In genomic region chr10:60943372-60944158, GRCh38 we compare ENCODE assay signal across 8 cellular contexts. TPM values are rescaled to one million over a fixed set of nuclear protein-coding genes. Genes with fewer than 3 reads are reported as not detected.
DNase-seq lines count a peak whose midpoint lies in the region; ATAC-seq and TF ChIP-seq lines count a peak whose summit lies in the region.

No MANE protein-coding gene starts in this region.

- peak; percentile 34 for ATAC-seq in HG02642 (IDR thresholded peaks at IDR 0.05; ENCODE audit: poor library complexity, unreplicated experiment)
- ATAC-seq in activated naive CD4-positive, alpha-beta T cell treated with anti-CD3 and anti-CD28 coated beads, Interleukin-2, amount 50 U/mL, for 72 hours, result peak; percentile 36 to 65

- TF ChIP-seq CTCF in glutamatergic neuron (IDR thresholded peaks at IDR 0.05; ENCODE audit: partially characterized antibody, unreplicated experiment) (no peak), neural crest cell (conservative IDR thresholded peaks at IDR 0.05) (no peak)

- no peaks in the 10 kb centered on the region for H3K36me3 Mint-ChIP-seq in activated CD4-positive, alpha-beta T cell treated with anti-CD3 and anti-CD28 coated beads, Interleukin-2, amount 10 ng/mL, durations not matched to agents 24 days and 14 days (ENCODE audit: low read depth)
- H3K36me3 Mint-ChIP-seq in activated naive CD4-positive, alpha-beta T cell treated with anti-CD3 and anti-CD28 coated beads, Interleukin-2, amount 50 U/mL, for 72 hours, result no peaks in the 10 kb centered on the region
- H3K36me3 Mint-ChIP-seq in glutamatergic neuron (ENCODE audit: unreplicated experiment), result no peaks in the 10 kb centered on the region
- no peaks in the 10 kb centered on the region for H3K36me3 Mint-ChIP-seq in neural crest cell (ENCODE audit: low read depth)

- intact Hi-C loops in activated CD4-positive, alpha-beta T cell treated with anti-CD3 and anti-CD28 coated beads, Interleukin-2, amount 10 ng/mL, durations not matched to agents 24 days and 14 days (cut with micrococcal nuclease), result loop anchor here (2.0 to 10.0 kb wide), 3 partner anchors 19 to 709 kb away; no protein-coding TSS in a partner anchor

- H3K4me1 Mint-ChIP-seq in activated CD4-positive, alpha-beta T cell treated with anti-CD3 and anti-CD28 coated beads, Interleukin-2, amount 10 ng/mL, durations not matched to agents 24 days and 14 days, result peaks cover 8% of the 10 kb centered on the region
- H3K4me1 Mint-ChIP-seq in glutamatergic neuron (ENCODE audit: low read depth, unreplicated experiment), result peaks cover 12% of the 10 kb centered on the region
- H3K4me1 Mint-ChIP-seq in neural crest cell, result peaks cover 26% of the 10 kb centered on the region

- peak overlapping the region; percentile 74 for H3K27ac Mint-ChIP-seq in activated CD4-positive, alpha-beta T cell treated with anti-CD3 and anti-CD28 coated beads, Interleukin-2, amount 10 ng/mL, durations not matched to agents 24 days and 14 days
- no peak overlapping the region for H3K27ac Mint-ChIP-seq in activated naive CD4-positive, alpha-beta T cell treated with anti-CD3 and anti-CD28 coated beads, Interleukin-2, amount 50 U/mL, for 72 hours
- peak overlapping the region; percentile 83 for H3K27ac Mint-ChIP-seq in glutamatergic neuron (ENCODE audit: unreplicated experiment)
- peak overlapping the region; percentile 99 for H3K27ac Mint-ChIP-seq in neural crest cell (ENCODE audit: unreplicated experiment)

- peak overlapping the region; percentile 80 for H3K4me3 Mint-ChIP-seq in activated CD4-positive, alpha-beta T cell treated with anti-CD3 and anti-CD28 coated beads, Interleukin-2, amount 10 ng/mL, durations not matched to agents 24 days and 14 days
- H3K4me3 Mint-ChIP-seq in glutamatergic neuron (ENCODE audit: unreplicated experiment) (peak overlapping the region; percentile 96), neural crest cell (peak overlapping the region; percentile 91)

- DNase-seq in activated CD4-positive, alpha-beta T cell treated with anti-CD3 and anti-CD28 coated beads, Interleukin-2, amount 10 ng/mL, durations not matched to agents 24 days and 14 days, result peak; percentile 70
- no peak for DNase-seq in activated CD4-positive, alpha-beta T cell treated with anti-CD3 and anti-CD28 coated beads for 1 hour
- DNase-seq in NCI-H2227 (lab: John Stamatoyannopoulos, UW; ENCODE audit: unreplicated experiment) (peak; percentile 62), glutamatergic neuron (peak; percentile 88), neural crest cell (ENCODE audit: low read depth, low spot score) (peak; percentile 56), GM19240 (ENCODE audit: insufficient read length, low spot score) (no peak)
- DNase-seq in activated naive CD4-positive, alpha-beta T cell treated with anti-CD3 and anti-CD28 coated beads, Interleukin-2, amount 50 U/mL, for 72 hours (ENCODE audit: low spot score in 2 of 2), result no peak

- H3K9me3 Mint-ChIP-seq in activated CD4-positive, alpha-beta T cell treated with anti-CD3 and anti-CD28 coated beads, Interleukin-2, amount 10 ng/mL, durations not matched to agents 24 days and 14 days, result no peaks in the 10 kb centered on the region
- H3K9me3 Mint-ChIP-seq in activated naive CD4-positive, alpha-beta T cell treated with anti-CD3 and anti-CD28 coated beads, Interleukin-2, amount 50 U/mL, for 72 hours, result no peaks in the 10 kb centered on the region
- peaks cover 8% of the 10 kb centered on the region for H3K9me3 Mint-ChIP-seq in glutamatergic neuron (ENCODE audit: unreplicated experiment)
- H3K9me3 Mint-ChIP-seq in neural crest cell, result no peaks in the 10 kb centered on the region

- H3K27me3 Mint-ChIP-seq in activated CD4-positive, alpha-beta T cell treated with anti-CD3 and anti-CD28 coated beads, Interleukin-2, amount 10 ng/mL, durations not matched to agents 24 days and 14 days, result peaks cover 80% of the 10 kb centered on the region
- H3K27me3 Mint-ChIP-seq in glutamatergic neuron (ENCODE audit: unreplicated experiment) (peaks cover 12% of the 10 kb centered on the region), neural crest cell (ENCODE audit: low read depth) (no peaks in the 10 kb centered on the region)

RNA-seq across cellular contexts. Expression of gene RHOBTB1, which starts 0.4 kb away (rescaled TPM):
- total RNA-seq in activated CD4-positive, alpha-beta T cell treated with anti-CD3 and anti-CD28 coated beads, Interleukin-2, amount 10 ng/mL, durations not matched to agents 24 days and 14 days, result 0.69 TPM in 1 of 2 replicates, not detected in the other
- under 1 TPM in 1 of 2 donors, not detected in 1; 0.08 TPM for total RNA-seq in activated naive CD4-positive, alpha-beta T cell treated with anti-CD3 and anti-CD28 coated beads, Interleukin-2, amount 50 U/mL, for 72 hours
- 14.4 TPM for total RNA-seq in glutamatergic neuron (ENCODE audit: unreplicated experiment)
- total RNA-seq in neural crest cell, result 15.8 and 15.9 TPM in 2 replicates

Comparison
In these comparisons a context has a peak if more than half of its experiments do, and no peak if none do; other contexts are left out.
1. DNase-seq: peak in activated CD4-positive, alpha-beta T cell treated with anti-CD3 and anti-CD28 coated beads, Interleukin-2, amount 10 ng/mL, durations not matched to agents 24 days and 14 days (single experiment), NCI-H2227 (single experiment), glutamatergic neuron (single experiment) and neural crest cell (single experiment); none in activated CD4-positive, alpha-beta T cell treated with anti-CD3 and anti-CD28 coated beads for 1 hour (single experiment), activated naive CD4-positive, alpha-beta T cell treated with anti-CD3 and anti-CD28 coated beads, Interleukin-2, amount 50 U/mL, for 72 hours (0 of 2) and GM19240 (single experiment).
2. H3K27ac Mint-ChIP-seq: peak in activated CD4-positive, alpha-beta T cell treated with anti-CD3 and anti-CD28 coated beads, Interleukin-2, amount 10 ng/mL, durations not matched to agents 24 days and 14 days (single experiment), glutamatergic neuron (single experiment) and neural crest cell (single experiment); none in activated naive CD4-positive, alpha-beta T cell treated with anti-CD3 and anti-CD28 coated beads, Interleukin-2, amount 50 U/mL, for 72 hours (0 of 2).
3. Peak in every context shown above with its lines, with median percentiles within 50 percentile points of each other: H3K4me3 Mint-ChIP-seq.